ENCODE assay signal across 24 cellular contexts in the genomic region with DNA sequence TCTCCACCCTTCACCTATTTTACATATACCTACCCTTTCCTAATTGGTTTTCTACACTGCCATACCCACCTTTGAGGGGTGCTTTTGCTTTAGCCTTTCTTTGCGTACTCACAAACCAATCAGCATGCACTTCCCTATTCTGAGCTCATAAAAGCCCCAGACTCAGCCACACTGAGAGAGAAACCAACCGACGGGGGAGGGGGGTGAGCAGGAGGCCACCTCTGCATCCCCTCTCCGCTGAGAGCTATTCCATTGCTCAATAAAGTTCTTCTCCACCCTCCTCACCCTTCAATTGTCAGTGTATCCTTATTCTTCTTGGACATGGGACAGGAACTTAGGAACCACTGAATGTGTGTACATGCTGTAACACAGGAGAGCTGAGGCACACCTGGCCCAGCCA.
"Had no signal": no experiment of that assay in that cellular context is flagged by ENCODE, and none has a peak within 500 bp of the region (broad histone marks: within the 10 kb centered on the region; RNA-seq: fewer than 3 reads in every experiment).

No MANE protein-coding gene starts in this region.

- H3K27ac Mint-ChIP-seq: activated CD4-positive, alpha-beta memory T cell treated with anti-CD3 and anti-CD28 coated beads, Interleukin-2, amount 10 ng/mL, durations not matched to agents 7 days and 5 days; activated CD8-positive, alpha-beta memory T cell treated with anti-CD3 and anti-CD28 coated beads, Interleukin-2, amount 10 ng/mL, durations not matched to agents 7 days and 5 days; activated naive CD4-positive, alpha-beta T cell treated with anti-CD3 and anti-CD28 coated beads, Interleukin-2, amount 10 ng/mL, durations not matched to agents 7 days and 5 days; memory B cell; nephron; stimulated activated naive B cell treated with anti-CD40 and anti-IgM and Interleukin-4, amounts not matched to agents 10 μg/mL and 1 μg/mL and 100 μg/mL, for 72 hours had no signal

- H3K4me3 ChIP-seq: coronary artery, gastroesophageal sphincter, transverse colon, vagina had no signal

- DNase-seq: activated CD4-positive, alpha-beta memory T cell treated with anti-CD3 and anti-CD28 coated beads, Interleukin-2, amount 10 ng/mL, durations not matched to agents 7 days and 5 days; activated CD4-positive, alpha-beta T cell treated with anti-CD3 and anti-CD28 coated beads for 48 hours; activated CD8-positive, alpha-beta memory T cell treated with anti-CD3 and anti-CD28 coated beads, Interleukin-2, amount 10 ng/mL, durations not matched to agents 7 days and 5 days; activated effector memory CD4-positive, alpha-beta T cell treated with anti-CD3 and anti-CD28 coated beads, Interleukin-2, amount 50 U/mL, for 16 hours; activated naive CD4-positive, alpha-beta T cell treated with anti-CD3 and anti-CD28 coated beads, Interleukin-2, amount 10 ng/mL, durations not matched to agents 7 days and 5 days; activated T-cell treated with anti-CD3 and anti-CD28 coated beads for 4 hours; amygdala; cerebellar nuclear complex; head of caudate nucleus; islet precursor cell; left cardiac atrium; nucleus accumbens; posterior cingulate gyrus; small intestine; stimulated activated CD4-positive, alpha-beta T cell treated with anti-CD3 and anti-CD28 coated beads, Interleukin-15, amount 100 ng/mL, for 24 hours; stimulated activated CD8-positive, alpha-beta memory T cell treated with anti-CD3 and anti-CD28 coated beads, Interleukin-4, amount 100 ng/mL, for 48 hours; stimulated activated naive B cell treated with anti-CD40 and anti-IgM and Interleukin-4, amounts not matched to agents 10 μg/mL and 1 μg/mL and 100 μg/mL, for 72 hours; transverse colon had no signal

- H3K4me1 ChIP-seq: transverse colon had no signal

- FAIRE-seq: small intestine had no signal

- ATAC-seq: activated CD8-positive, alpha-beta memory T cell treated with anti-CD3 and anti-CD28 coated beads, Interleukin-2, amount 10 ng/mL, durations not matched to agents 7 days and 5 days; gastroesophageal sphincter; left cardiac atrium; sciatic nerve; stimulated activated naive B cell treated with anti-CD40 and anti-IgM and Interleukin-4, amounts not matched to agents 10 μg/mL and 1 μg/mL and 100 μg/mL, for 72 hours had no signal

- H3K9me3 ChIP-seq: gastroesophageal sphincter, vagina had no signal

- H3K27ac ChIP-seq: coronary artery, gastroesophageal sphincter, transverse colon, vagina had no signal

- H3K36me3 ChIP-seq: gastroesophageal sphincter, transverse colon, vagina had no signal

- H3K27me3 ChIP-seq: gastroesophageal sphincter, transverse colon, vagina had no signal

- H3K4me1 Mint-ChIP-seq: activated CD4-positive, alpha-beta memory T cell treated with anti-CD3 and anti-CD28 coated beads, Interleukin-2, amount 10 ng/mL, durations not matched to agents 7 days and 5 days; activated naive CD4-positive, alpha-beta T cell treated with anti-CD3 and anti-CD28 coated beads, Interleukin-2, amount 10 ng/mL, durations not matched to agents 7 days and 5 days; memory B cell; nephron; stimulated activated naive B cell treated with anti-CD40 and anti-IgM and Interleukin-4, amounts not matched to agents 10 μg/mL and 1 μg/mL and 100 μg/mL, for 72 hours had no signal

- H3K27me3 Mint-ChIP-seq: memory B cell had no signal

- H3K4me3 Mint-ChIP-seq: activated CD4-positive, alpha-beta memory T cell treated with anti-CD3 and anti-CD28 coated beads, Interleukin-2, amount 10 ng/mL, durations not matched to agents 7 days and 5 days; activated CD8-positive, alpha-beta memory T cell treated with anti-CD3 and anti-CD28 coated beads, Interleukin-2, amount 10 ng/mL, durations not matched to agents 7 days and 5 days; activated naive CD4-positive, alpha-beta T cell treated with anti-CD3 and anti-CD28 coated beads, Interleukin-2, amount 10 ng/mL, durations not matched to agents 7 days and 5 days; memory B cell; nephron; stimulated activated naive B cell treated with anti-CD40 and anti-IgM and Interleukin-4, amounts not matched to agents 10 μg/mL and 1 μg/mL and 100 μg/mL, for 72 hours had no signal
